Comparison of ENCODE assay signal across 14 cellular contexts in the genomic region with DNA sequence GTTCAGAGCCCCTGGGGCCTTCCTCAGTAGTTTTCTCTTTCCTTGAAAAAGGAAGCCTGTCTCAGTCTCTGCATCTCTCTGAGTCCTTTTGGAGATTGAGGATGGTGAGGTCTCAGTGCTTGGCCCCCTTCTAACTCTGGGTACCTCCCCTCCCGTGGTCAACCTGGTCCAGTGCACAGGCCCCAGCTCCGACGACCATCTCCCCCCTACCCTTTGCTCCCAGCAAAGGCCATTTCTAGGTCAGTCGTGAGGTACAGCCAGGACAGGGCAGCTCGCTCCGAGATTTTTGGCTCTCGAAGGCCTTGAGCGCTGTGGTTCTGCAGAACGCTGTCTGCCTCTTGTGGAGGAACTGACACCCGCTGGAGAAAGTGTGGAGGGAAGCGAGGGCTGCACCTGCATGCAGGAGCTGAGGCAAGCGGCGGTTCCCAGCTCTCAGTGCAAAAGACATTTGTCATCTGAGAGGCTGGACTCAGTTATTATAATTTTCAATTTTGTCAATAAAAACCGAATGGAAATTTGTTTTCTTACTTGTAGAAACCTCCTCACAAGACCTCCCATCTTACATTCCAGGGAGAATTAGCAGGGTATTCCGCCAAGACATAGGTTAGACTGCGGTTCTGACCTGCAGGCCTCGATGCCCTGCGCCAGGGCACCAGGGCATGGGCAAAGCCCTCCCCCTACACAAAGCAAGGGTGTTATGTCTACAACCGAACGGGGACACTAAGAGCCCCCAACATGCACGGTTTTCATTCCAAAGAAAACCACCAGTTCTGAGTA. TPM values are rescaled to one million over a fixed set of nuclear protein-coding genes. Genes with fewer than 3 reads are reported as not detected.
DNase-seq lines count a peak whose midpoint lies in the region; ATAC-seq and TF ChIP-seq lines count a peak whose summit lies in the region.
"Not testable (repeated sequence)": the region's sequence is repeated elsewhere in the genome, so short reads cannot be mapped to it uniquely, and the experiment has no call there.
"Had no signal": no experiment of that assay in that cellular context is flagged by ENCODE, and none has a peak within 500 bp of the region (broad histone marks: within the 10 kb centered on the region; RNA-seq: fewer than 3 reads in every experiment).

No MANE protein-coding gene starts in this region.

- CTCF ChIA-PET in Caco-2 (lab: Charles Lee); activated CD8-positive, alpha-beta T cell treated with anti-CD3 and anti-CD28 coated beads for 36 hours (lab: Charles Lee): not testable (repeated sequence)

- H3K9ac ChIP-seq in HUES64 (ENCODE audit: low read depth, low read length), result not testable (repeated sequence)

- not testable (repeated sequence) for H3K4me1 ChIP-seq in Caco-2; HUES64 (ENCODE audit: insufficient read depth, low read length)

- H3K4me3 Mint-ChIP-seq in Caco-2 (ENCODE audit: unreplicated experiment) (peak overlapping the region; percentile 79), nephron progenitor cell (peak overlapping the region; percentile 80)
- peak overlapping the region; percentile 62 for H3K4me3 Mint-ChIP-seq in T-helper 1 cell treated with Interleukin-12 subunit alpha and Interleukin-12 subunit beta and Interleukin-4 antibody, amounts not matched to agents 30 μg/mL and 1 μg/mL, for 36 hours
- peak overlapping the region; percentile 79 for H3K4me3 Mint-ChIP-seq in activated CD8-positive, alpha-beta T cell treated with anti-CD3 and anti-CD28 coated beads for 36 hours
- H3K4me3 Mint-ChIP-seq in stimulated activated naive CD8-positive, alpha-beta T cell treated with anti-CD3 and anti-CD28 coated beads, Interleukin-15, Interleukin-2, amounts not matched to agents 100 ng/mL and 50 ng/mL, for 24 hours, result peak overlapping the region; percentile 93

- BruUV-seq in Caco-2 (replicated peaks; lab: Mats Ljungman, UMichigan), result not testable (repeated sequence)

- not testable (repeated sequence) for H3K27ac ChIP-seq in HUES64 (ENCODE audit: low read depth, low read length)

- H3K36me3 ChIP-seq in Caco-2 (ENCODE audit: control insufficient read depth, insufficient read depth, low read length); HUES64 (ENCODE audit: insufficient read depth, low read length): not testable (repeated sequence)

- intact Hi-C loops in Caco-2 (cut with micrococcal nuclease; ENCODE audit: unreplicated experiment); activated CD8-positive, alpha-beta T cell treated with anti-CD3 and anti-CD28 coated beads for 36 hours (cut with micrococcal nuclease); head of caudate nucleus (cut with DNase I): not testable (repeated sequence)

- POLR2A ChIA-PET in Caco-2 (lab: Charles Lee); activated CD8-positive, alpha-beta T cell treated with anti-CD3 and anti-CD28 coated beads for 36 hours (lab: Charles Lee): not testable (repeated sequence)

- H3K4me3 ChIP-seq in Caco-2 (ENCODE audit: low read depth, low read length), result peak overlapping the region; percentile 24
- H3K4me3 ChIP-seq in HUES64 (ENCODE audit: low read length), result peak overlapping the region; percentile 46; the same call in 1 of the 2 replicates

- H3K27ac Mint-ChIP-seq in Caco-2 (ENCODE audit: unreplicated experiment), result peak overlapping the region; percentile 98
- not testable (repeated sequence) for H3K27ac Mint-ChIP-seq in T-helper 1 cell treated with Interleukin-12 subunit alpha and Interleukin-12 subunit beta and Interleukin-4 antibody, amounts not matched to agents 30 μg/mL and 1 μg/mL, for 36 hours
- peak overlapping the region; percentile 80 for H3K27ac Mint-ChIP-seq in activated CD8-positive, alpha-beta T cell treated with anti-CD3 and anti-CD28 coated beads for 36 hours
- peak overlapping the region; percentile 97 to 100 for H3K27ac Mint-ChIP-seq in activated naive CD4-positive, alpha-beta T cell treated with anti-CD3 and anti-CD28 coated beads, Interleukin-2, amount 50 U/mL, for 72 hours
- H3K27ac Mint-ChIP-seq in nephron progenitor cell, result peak overlapping the region; percentile 64
- peak overlapping the region; percentile 58 for H3K27ac Mint-ChIP-seq in stimulated activated naive CD8-positive, alpha-beta T cell treated with anti-CD3 and anti-CD28 coated beads, Interleukin-15, Interleukin-2, amounts not matched to agents 100 ng/mL and 50 ng/mL, for 24 hours

- H3K27me3 Mint-ChIP-seq in Caco-2 (ENCODE audit: insufficient read depth, unreplicated experiment); T-helper 1 cell treated with Interleukin-12 subunit alpha and Interleukin-12 subunit beta and Interleukin-4 antibody, amounts not matched to agents 30 μg/mL and 1 μg/mL, for 36 hours (ENCODE audit: low read depth); activated CD8-positive, alpha-beta T cell treated with anti-CD3 and anti-CD28 coated beads for 36 hours; nephron progenitor cell (ENCODE audit: low read depth, poor library complexity); stimulated activated naive CD8-positive, alpha-beta T cell treated with anti-CD3 and anti-CD28 coated beads, Interleukin-15, Interleukin-2, amounts not matched to agents 100 ng/mL and 50 ng/mL, for 24 hours: not testable (repeated sequence)

- 77% methylated on average over 4 of the region's 21 CpGs for WGBS in HUES64

- not testable (repeated sequence) for H3K9me3 ChIP-seq in Caco-2; HUES64 (ENCODE audit: insufficient read depth, low read depth, low read length)

- peaks cover 16% of the 10 kb centered on the region for H3K36me3 Mint-ChIP-seq in Caco-2 (ENCODE audit: insufficient read depth, unreplicated experiment)
- H3K36me3 Mint-ChIP-seq in T-helper 1 cell treated with Interleukin-12 subunit alpha and Interleukin-12 subunit beta and Interleukin-4 antibody, amounts not matched to agents 30 μg/mL and 1 μg/mL, for 36 hours (ENCODE audit: low read depth); activated CD8-positive, alpha-beta T cell treated with anti-CD3 and anti-CD28 coated beads for 36 hours (ENCODE audit: low read depth); activated naive CD4-positive, alpha-beta T cell treated with anti-CD3 and anti-CD28 coated beads, Interleukin-2, amount 50 U/mL, for 72 hours; nephron progenitor cell (ENCODE audit: low read depth); stimulated activated naive CD8-positive, alpha-beta T cell treated with anti-CD3 and anti-CD28 coated beads, Interleukin-15, Interleukin-2, amounts not matched to agents 100 ng/mL and 50 ng/mL, for 24 hours (ENCODE audit: low read depth): not testable (repeated sequence)

- not testable (repeated sequence) for H3K27me3 ChIP-seq in Caco-2 (replicated peaks; ENCODE audit: control insufficient read depth, insufficient read depth, low read length); HUES64 (ENCODE audit: insufficient read depth, low read length)

- not testable (repeated sequence) for TF ChIP-seq CTCF in Caco-2 (IDR thresholded peaks at IDR 0.05; ENCODE audit: insufficient read depth in 1 of 2, low read depth in 1 of 2, low read length in 1 of 2, severe bottlenecking in 1 of 2, unreplicated experiment in 1 of 2); activated CD8-positive, alpha-beta T cell treated with anti-CD3 and anti-CD28 coated beads for 36 hours (IDR thresholded peaks at IDR 0.05); nephron progenitor cell (IDR thresholded peaks at IDR 0.05)

- DNase-seq in Caco-2 (peak; percentile 1 to 20), head of caudate nucleus (peak in 35 of 42 donors; percentile 5 to 74 (median 25)), nephron progenitor cell (peak; percentile 6)
- DNase-seq in activated CD8-positive, alpha-beta T cell treated with anti-CD3 and anti-CD28 coated beads for 36 hours, result peak; percentile 56
- peak in 1 of 2 donors; percentile 5 for DNase-seq in activated naive CD4-positive, alpha-beta T cell treated with anti-CD3 and anti-CD28 coated beads, Interleukin-2, amount 50 U/mL, for 72 hours (ENCODE audit: low spot score in 2 of 2)

- H3K4me1 Mint-ChIP-seq in Caco-2 (ENCODE audit: low read depth, unreplicated experiment); T-helper 1 cell treated with Interleukin-12 subunit alpha and Interleukin-12 subunit beta and Interleukin-4 antibody, amounts not matched to agents 30 μg/mL and 1 μg/mL, for 36 hours (ENCODE audit: low read depth); nephron progenitor cell: not testable (repeated sequence)
- peaks cover 16% of the 10 kb centered on the region for H3K4me1 Mint-ChIP-seq in activated CD8-positive, alpha-beta T cell treated with anti-CD3 and anti-CD28 coated beads for 36 hours (ENCODE audit: low read depth)
- peaks cover 24% of the 10 kb centered on the region for H3K4me1 Mint-ChIP-seq in stimulated activated naive CD8-positive, alpha-beta T cell treated with anti-CD3 and anti-CD28 coated beads, Interleukin-15, Interleukin-2, amounts not matched to agents 100 ng/mL and 50 ng/mL, for 24 hours (ENCODE audit: low read depth)

- ATAC-seq in activated CD8-positive, alpha-beta T cell treated with anti-CD3 and anti-CD28 coated beads for 36 hours, result peak; percentile 1
- peak in 1 of 2 donors; percentile 52 for ATAC-seq in activated naive CD4-positive, alpha-beta T cell treated with anti-CD3 and anti-CD28 coated beads, Interleukin-2, amount 50 U/mL, for 72 hours

- H3K9me3 Mint-ChIP-seq in Caco-2 (ENCODE audit: unreplicated experiment); T-helper 1 cell treated with Interleukin-12 subunit alpha and Interleukin-12 subunit beta and Interleukin-4 antibody, amounts not matched to agents 30 μg/mL and 1 μg/mL, for 36 hours; activated CD8-positive, alpha-beta T cell treated with anti-CD3 and anti-CD28 coated beads for 36 hours; activated naive CD4-positive, alpha-beta T cell treated with anti-CD3 and anti-CD28 coated beads, Interleukin-2, amount 50 U/mL, for 72 hours; nephron progenitor cell; stimulated activated naive CD8-positive, alpha-beta T cell treated with anti-CD3 and anti-CD28 coated beads, Interleukin-15, Interleukin-2, amounts not matched to agents 100 ng/mL and 50 ng/mL, for 24 hours: not testable (repeated sequence)

RNA-seq across cellular contexts. Expression of a gene that starts 40.1 kb away (rescaled TPM):
- not detected in 2 replicates for total RNA-seq in Caco-2 (2022)
- polyA plus RNA-seq in HUES64 (2013, experiment 1 of 2), result not detected
- polyA plus RNA-seq in HUES64 (2013, experiment 2 of 2), result not detected
- not detected for total RNA-seq in activated CD8-positive, alpha-beta T cell treated with anti-CD3 and anti-CD28 coated beads for 36 hours
- not detected for total RNA-seq in activated naive CD4-positive, alpha-beta T cell treated with anti-CD3 and anti-CD28 coated beads, Interleukin-2, amount 50 U/mL, for 72 hours
- total RNA-seq: body of pancreas, left colon, myocyte, right cardiac atrium, SJCRH30, urinary bladder had no signal
- polyA plus RNA-seq: right cardiac atrium, urinary bladder had no signal
